ENCODE assay signal across 1 cellular context in genomic region chr17:59337741-59338299, GRCh38.
A peak's percentile ranks its signal among the peaks of the same experiment; 100 is the strongest.
TF ChIP-seq lines count a peak whose summit lies in the region.

No MANE protein-coding gene starts in this region.

TF ChIP-seq in K562, 482 proteins besides CTCF, POLR2A, EP300 and RAD21:
- TF ChIP-seq PTTG1 (tag; IDR thresholded peaks at IDR 0.05; ENCODE audit: low read depth) (no peak), CHD1 (IDR thresholded peaks at IDR 0.05; ENCODE audit: low read length) (no peak), ZFX (CRISPR knock-in tag; IDR thresholded peaks at IDR 0.05) (no peak), CBFA2T3 (IDR thresholded peaks at IDR 0.05) (no peak), BMI1 (IDR thresholded peaks at IDR 0.05; ENCODE audit: low read length) (0 out of 2 replicates have a peak, but pooled peaks have one; percentile 22), TEAD2 (tag; IDR thresholded peaks at IDR 0.05) (no peak), ZNF445 (CRISPR knock-in tag; IDR thresholded peaks at IDR 0.05; ENCODE audit: low read depth) (no peak), TEAD4 (IDR thresholded peaks at IDR 0.05; ENCODE audit: low read length) (no peak), TEAD4 (CRISPR knock-in tag; IDR thresholded peaks at IDR 0.05; ENCODE audit: borderline replicate concordance) (no peak)
